1 cellular context compared by ENCODE assay signal in the genomic region with DNA sequence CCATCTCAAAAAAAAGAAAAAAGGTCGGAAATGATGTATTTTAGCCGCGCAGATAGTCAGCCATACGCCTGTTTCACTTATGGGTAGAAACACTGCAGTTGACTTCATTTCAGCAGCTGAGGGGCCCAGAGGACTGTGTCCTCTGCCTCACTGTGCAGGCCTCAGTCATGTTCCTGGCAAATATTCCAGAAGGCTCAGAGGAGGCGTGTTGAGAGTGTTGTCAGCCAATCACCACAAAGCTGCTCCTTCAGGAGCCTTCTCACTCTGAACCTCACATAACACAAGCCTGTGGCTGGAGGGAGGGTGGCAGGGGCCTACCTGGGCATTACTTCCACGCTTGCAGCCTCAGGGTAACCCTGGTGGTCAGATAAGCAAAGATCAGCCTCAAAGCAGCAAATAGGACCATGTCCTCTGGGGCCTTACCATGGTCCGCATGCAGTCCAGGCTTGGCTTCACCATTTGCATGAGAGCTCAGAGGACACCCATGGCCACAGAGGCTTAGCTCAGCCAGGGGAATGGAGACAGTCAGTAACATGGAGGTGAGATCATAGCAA.
TF ChIP-seq lines count a peak whose summit lies in the region.

No MANE protein-coding gene starts in this region.

TF ChIP-seq in HepG2, 621 proteins besides CTCF, POLR2A, EP300 and RAD21 (continued from another document):
- TF ChIP-seq, protein P1, sequence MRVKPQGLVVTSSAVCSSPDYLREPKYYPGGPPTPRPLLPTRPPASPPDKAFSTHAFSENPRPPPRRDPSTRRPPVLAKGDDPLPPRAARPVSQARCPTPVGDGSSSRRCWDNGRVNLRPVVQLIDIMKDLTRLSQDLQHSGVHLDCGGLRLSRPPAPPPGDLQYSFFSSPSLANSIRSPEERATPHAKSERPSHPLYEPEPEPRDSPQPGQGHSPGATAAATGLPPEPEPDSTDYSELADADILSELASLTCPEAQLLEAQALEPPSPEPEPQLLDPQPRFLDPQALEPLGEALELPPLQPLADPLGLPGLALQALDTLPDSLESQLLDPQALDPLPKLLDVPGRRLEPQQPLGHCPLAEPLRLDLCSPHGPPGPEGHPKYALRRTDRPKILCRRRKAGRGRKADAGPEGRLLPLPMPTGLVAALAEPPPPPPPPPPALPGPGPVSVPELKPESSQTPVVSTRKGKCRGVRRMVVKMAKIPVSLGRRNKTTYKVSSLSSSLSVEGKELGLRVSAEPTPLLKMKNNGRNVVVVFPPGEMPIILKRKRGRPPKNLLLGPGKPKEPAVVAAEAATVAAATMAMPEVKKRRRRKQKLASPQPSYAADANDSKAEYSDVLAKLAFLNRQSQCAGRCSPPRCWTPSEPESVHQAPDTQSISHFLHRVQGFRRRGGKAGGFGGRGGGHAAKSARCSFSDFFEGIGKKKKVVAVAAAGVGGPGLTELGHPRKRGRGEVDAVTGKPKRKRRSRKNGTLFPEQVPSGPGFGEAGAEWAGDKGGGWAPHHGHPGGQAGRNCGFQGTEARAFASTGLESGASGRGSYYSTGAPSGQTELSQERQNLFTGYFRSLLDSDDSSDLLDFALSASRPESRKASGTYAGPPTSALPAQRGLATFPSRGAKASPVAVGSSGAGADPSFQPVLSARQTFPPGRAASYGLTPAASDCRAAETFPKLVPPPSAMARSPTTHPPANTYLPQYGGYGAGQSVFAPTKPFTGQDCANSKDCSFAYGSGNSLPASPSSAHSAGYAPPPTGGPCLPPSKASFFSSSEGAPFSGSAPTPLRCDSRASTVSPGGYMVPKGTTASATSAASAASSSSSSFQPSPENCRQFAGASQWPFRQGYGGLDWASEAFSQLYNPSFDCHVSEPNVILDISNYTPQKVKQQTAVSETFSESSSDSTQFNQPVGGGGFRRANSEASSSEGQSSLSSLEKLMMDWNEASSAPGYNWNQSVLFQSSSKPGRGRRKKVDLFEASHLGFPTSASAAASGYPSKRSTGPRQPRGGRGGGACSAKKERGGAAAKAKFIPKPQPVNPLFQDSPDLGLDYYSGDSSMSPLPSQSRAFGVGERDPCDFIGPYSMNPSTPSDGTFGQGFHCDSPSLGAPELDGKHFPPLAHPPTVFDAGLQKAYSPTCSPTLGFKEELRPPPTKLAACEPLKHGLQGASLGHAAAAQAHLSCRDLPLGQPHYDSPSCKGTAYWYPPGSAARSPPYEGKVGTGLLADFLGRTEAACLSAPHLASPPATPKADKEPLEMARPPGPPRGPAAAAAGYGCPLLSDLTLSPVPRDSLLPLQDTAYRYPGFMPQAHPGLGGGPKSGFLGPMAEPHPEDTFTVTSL (CRISPR knock-in tag; IDR thresholded peaks at IDR 0.05; ENCODE audit: borderline replicate concordance): no peak
- TF ChIP-seq ZNF605 (CRISPR knock-in tag; IDR thresholded peaks at IDR 0.05): 0 out of 2 replicates have a peak, but pooled peaks have one; percentile 32
- TF ChIP-seq MXD4 (CRISPR knock-in tag; IDR thresholded peaks at IDR 0.05): no peak
- TF ChIP-seq HMGA1 (CRISPR knock-in tag; conservative IDR thresholded peaks at IDR 0.05): no peak
- TF ChIP-seq ZNF510 (CRISPR knock-in tag; IDR thresholded peaks at IDR 0.05; ENCODE audit: low read depth): no peak
- TF ChIP-seq, protein P2, sequence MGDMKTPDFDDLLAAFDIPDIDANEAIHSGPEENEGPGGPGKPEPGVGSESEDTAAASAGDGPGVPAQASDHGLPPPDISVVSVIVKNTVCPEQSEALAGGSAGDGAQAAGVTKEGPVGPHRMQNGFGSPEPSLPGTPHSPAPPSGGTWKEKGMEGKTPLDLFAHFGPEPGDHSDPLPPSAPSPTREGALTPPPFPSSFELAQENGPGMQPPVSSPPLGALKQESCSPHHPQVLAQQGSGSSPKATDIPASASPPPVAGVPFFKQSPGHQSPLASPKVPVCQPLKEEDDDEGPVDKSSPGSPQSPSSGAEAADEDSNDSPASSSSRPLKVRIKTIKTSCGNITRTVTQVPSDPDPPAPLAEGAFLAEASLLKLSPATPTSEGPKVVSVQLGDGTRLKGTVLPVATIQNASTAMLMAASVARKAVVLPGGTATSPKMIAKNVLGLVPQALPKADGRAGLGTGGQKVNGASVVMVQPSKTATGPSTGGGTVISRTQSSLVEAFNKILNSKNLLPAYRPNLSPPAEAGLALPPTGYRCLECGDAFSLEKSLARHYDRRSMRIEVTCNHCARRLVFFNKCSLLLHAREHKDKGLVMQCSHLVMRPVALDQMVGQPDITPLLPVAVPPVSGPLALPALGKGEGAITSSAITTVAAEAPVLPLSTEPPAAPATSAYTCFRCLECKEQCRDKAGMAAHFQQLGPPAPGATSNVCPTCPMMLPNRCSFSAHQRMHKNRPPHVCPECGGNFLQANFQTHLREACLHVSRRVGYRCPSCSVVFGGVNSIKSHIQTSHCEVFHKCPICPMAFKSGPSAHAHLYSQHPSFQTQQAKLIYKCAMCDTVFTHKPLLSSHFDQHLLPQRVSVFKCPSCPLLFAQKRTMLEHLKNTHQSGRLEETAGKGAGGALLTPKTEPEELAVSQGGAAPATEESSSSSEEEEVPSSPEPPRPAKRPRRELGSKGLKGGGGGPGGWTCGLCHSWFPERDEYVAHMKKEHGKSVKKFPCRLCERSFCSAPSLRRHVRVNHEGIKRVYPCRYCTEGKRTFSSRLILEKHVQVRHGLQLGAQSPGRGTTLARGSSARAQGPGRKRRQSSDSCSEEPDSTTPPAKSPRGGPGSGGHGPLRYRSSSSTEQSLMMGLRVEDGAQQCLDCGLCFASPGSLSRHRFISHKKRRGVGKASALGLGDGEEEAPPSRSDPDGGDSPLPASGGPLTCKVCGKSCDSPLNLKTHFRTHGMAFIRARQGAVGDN (CRISPR knock-in tag; IDR thresholded peaks at IDR 0.05): peak; percentile 62
- TF ChIP-seq KDM3A (CRISPR knock-in tag; IDR thresholded peaks at IDR 0.05; ENCODE audit: low read depth): no peak
- TF ChIP-seq ZKSCAN5 (CRISPR knock-in tag; IDR thresholded peaks at IDR 0.05): 0 out of 2 replicates have a peak, but pooled peaks have one; percentile 57
- peak; percentile 25; the same call in 1 of the 2 replicates for TF ChIP-seq SAP130 (CRISPR knock-in tag; IDR thresholded peaks at IDR 0.05; ENCODE audit: low read depth)
- TF ChIP-seq GATA4 (IDR thresholded peaks at IDR 0.05; ENCODE audit: borderline replicate concordance, low read depth): no peak
- TF ChIP-seq, protein P3, sequence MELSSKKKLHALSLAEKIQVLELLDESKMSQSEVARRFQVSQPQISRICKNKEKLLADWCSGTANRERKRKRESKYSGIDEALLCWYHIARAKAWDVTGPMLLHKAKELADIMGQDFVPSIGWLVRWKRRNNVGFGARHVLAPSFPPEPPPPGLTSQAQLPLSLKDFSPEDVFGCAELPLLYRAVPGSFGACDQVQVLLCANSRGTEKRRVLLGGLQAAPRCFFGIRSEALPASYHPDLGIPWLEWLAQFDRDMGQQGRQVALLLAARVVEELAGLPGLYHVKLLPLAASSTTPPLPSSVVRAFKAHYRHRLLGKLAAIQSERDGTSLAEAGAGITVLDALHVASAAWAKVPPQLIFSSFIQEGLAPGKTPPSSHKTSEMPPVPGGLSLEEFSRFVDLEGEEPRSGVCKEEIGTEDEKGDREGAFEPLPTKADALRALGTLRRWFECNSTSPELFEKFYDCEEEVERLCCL (CRISPR knock-in tag; IDR thresholded peaks at IDR 0.05; ENCODE audit: borderline replicate concordance): no peak
TF ChIP-seq in HepG2: peak in this region for 7.
